11 cellular contexts compared by ENCODE assay signal in genomic region chr1:231918239-231919015, GRCh38.
A peak's percentile ranks its signal among the peaks of the same experiment; 100 is the strongest.
DNase-seq lines count a peak whose midpoint lies in the region; ATAC-seq and TF ChIP-seq lines count a peak whose summit lies in the region.
"Had no signal": no experiment of that assay in that cellular context is flagged by ENCODE, and none has a peak within 500 bp of the region (broad histone marks: within the 10 kb centered on the region; RNA-seq: fewer than 3 reads in every experiment).

No MANE protein-coding gene starts in this region.

- H3K4me1 Mint-ChIP-seq in activated CD4-positive, alpha-beta memory T cell treated with anti-CD3 and anti-CD28 coated beads, Interleukin-2, amount 10 ng/mL, durations not matched to agents 7 days and 5 days, result peaks cover 59% of the 10 kb centered on the region

- H3K36me3 Mint-ChIP-seq in activated CD4-positive, alpha-beta memory T cell treated with anti-CD3 and anti-CD28 coated beads, Interleukin-2, amount 10 ng/mL, durations not matched to agents 7 days and 5 days (ENCODE audit: low read depth), result peaks cover 5% of the 10 kb centered on the region

- DNase-seq in AG04450 (ENCODE audit: low read depth, low spot score) (peak; percentile 45), H4 (ENCODE audit: low spot score) (peak; percentile 29), foreskin fibroblast (peak; percentile 8 to 28), CD1c-positive myeloid dendritic cell (ENCODE audit: extremely low spot score) (no peak), MV-4-11 (lab: John Stamatoyannopoulos, UW) (no peak)
- DNase-seq in activated CD4-positive, alpha-beta memory T cell treated with anti-CD3 and anti-CD28 coated beads, Interleukin-2, amount 10 ng/mL, durations not matched to agents 7 days and 5 days, result peak; percentile 56
- no peak for DNase-seq in stimulated activated CD8-positive, alpha-beta memory T cell treated with anti-CD3 and anti-CD28 coated beads, Interleukin-4, amount 100 ng/mL, for 48 hours
- DNase-seq: OCI-M1, thyroid gland had no signal

- H3K9me3 ChIP-seq in AG04450 (ENCODE audit: control insufficient read depth, insufficient read depth, low read length), result no peaks in the 10 kb centered on the region
- H3K9me3 ChIP-seq: thyroid gland had no signal

- peaks cover 1% of the 10 kb centered on the region for H3K27me3 Mint-ChIP-seq in activated CD4-positive, alpha-beta memory T cell treated with anti-CD3 and anti-CD28 coated beads, Interleukin-2, amount 10 ng/mL, durations not matched to agents 7 days and 5 days

- no peaks in the 10 kb centered on the region for H3K27me3 ChIP-seq in AG04450 (ENCODE audit: control insufficient read depth, insufficient read depth, low read length)
- H3K27me3 ChIP-seq: thyroid gland had no signal

- H3K27ac ChIP-seq in AG04450 (ENCODE audit: low read depth, low read length), result no peak overlapping the region
- H3K27ac ChIP-seq: thyroid gland had no signal

- TF ChIP-seq CTCF in AG04450 (IDR thresholded peaks at IDR 0.05; ENCODE audit: low read depth, low read length), result no peak
- TF ChIP-seq CTCF in foreskin fibroblast (IDR thresholded peaks at IDR 0.05; ENCODE audit: low read depth, low read length), result no peak

- POLR2A ChIA-PET in AG04450 (lab: Yijun Ruan, JAX), result no interaction called here
- POLR2A ChIA-PET in activated CD4-positive, alpha-beta memory T cell treated with anti-CD3 and anti-CD28 coated beads, Interleukin-2, amount 10 ng/mL, durations not matched to agents 7 days and 5 days (lab: Charles Lee), result interaction anchor here (1.1 to 1.5 kb wide), 3 partner anchors 14 to 56 kb away, joined by 4 to 5 read pairs (median 5); no protein-coding TSS in a partner anchor

- no peak for ATAC-seq in GM19463 (IDR thresholded peaks at IDR 0.05; ENCODE audit: unreplicated experiment)
- ATAC-seq: sciatic nerve had no signal

- CTCF ChIA-PET in AG04450 (lab: Charles Lee), result no interaction called here
- CTCF ChIA-PET in activated CD4-positive, alpha-beta memory T cell treated with anti-CD3 and anti-CD28 coated beads, Interleukin-2, amount 10 ng/mL, durations not matched to agents 7 days and 5 days (lab: Charles Lee), result interaction anchor here (1.0 to 2.0 kb wide), 3 partner anchors 13 to 51 kb away, joined by 3 to 8 read pairs (median 4); no protein-coding TSS in a partner anchor

- peak overlapping the region; percentile 39 for H3K4me3 Mint-ChIP-seq in activated CD4-positive, alpha-beta memory T cell treated with anti-CD3 and anti-CD28 coated beads, Interleukin-2, amount 10 ng/mL, durations not matched to agents 7 days and 5 days

- H3K27ac Mint-ChIP-seq in activated CD4-positive, alpha-beta memory T cell treated with anti-CD3 and anti-CD28 coated beads, Interleukin-2, amount 10 ng/mL, durations not matched to agents 7 days and 5 days, result peak overlapping the region; percentile 67

- H3K4me3 ChIP-seq in AG04450 (ENCODE audit: low read depth, low read length), result no peak overlapping the region
- H3K4me3 ChIP-seq in foreskin fibroblast (ENCODE audit: low read depth in 1 of 2, low read length in 2 of 2), result no peak overlapping the region
- H3K4me3 ChIP-seq: thyroid gland had no signal

- no peaks in the 10 kb centered on the region for H3K9me3 Mint-ChIP-seq in activated CD4-positive, alpha-beta memory T cell treated with anti-CD3 and anti-CD28 coated beads, Interleukin-2, amount 10 ng/mL, durations not matched to agents 7 days and 5 days

Comparison
In these comparisons a context has a peak if more than half of its experiments do, and no peak if none do; other contexts are left out.
1. DNase-seq: peak in AG04450 (single experiment), H4 (single experiment), activated CD4-positive, alpha-beta memory T cell treated with anti-CD3 and anti-CD28 coated beads, Interleukin-2, amount 10 ng/mL, durations not matched to agents 7 days and 5 days (single experiment) and foreskin fibroblast (2 of 2); none in CD1c-positive myeloid dendritic cell (single experiment), stimulated activated CD8-positive, alpha-beta memory T cell treated with anti-CD3 and anti-CD28 coated beads, Interleukin-4, amount 100 ng/mL, for 48 hours (single experiment) and MV-4-11 (single experiment).